Comparison of ENCODE assay signal across 11 cellular contexts in the genomic region with DNA sequence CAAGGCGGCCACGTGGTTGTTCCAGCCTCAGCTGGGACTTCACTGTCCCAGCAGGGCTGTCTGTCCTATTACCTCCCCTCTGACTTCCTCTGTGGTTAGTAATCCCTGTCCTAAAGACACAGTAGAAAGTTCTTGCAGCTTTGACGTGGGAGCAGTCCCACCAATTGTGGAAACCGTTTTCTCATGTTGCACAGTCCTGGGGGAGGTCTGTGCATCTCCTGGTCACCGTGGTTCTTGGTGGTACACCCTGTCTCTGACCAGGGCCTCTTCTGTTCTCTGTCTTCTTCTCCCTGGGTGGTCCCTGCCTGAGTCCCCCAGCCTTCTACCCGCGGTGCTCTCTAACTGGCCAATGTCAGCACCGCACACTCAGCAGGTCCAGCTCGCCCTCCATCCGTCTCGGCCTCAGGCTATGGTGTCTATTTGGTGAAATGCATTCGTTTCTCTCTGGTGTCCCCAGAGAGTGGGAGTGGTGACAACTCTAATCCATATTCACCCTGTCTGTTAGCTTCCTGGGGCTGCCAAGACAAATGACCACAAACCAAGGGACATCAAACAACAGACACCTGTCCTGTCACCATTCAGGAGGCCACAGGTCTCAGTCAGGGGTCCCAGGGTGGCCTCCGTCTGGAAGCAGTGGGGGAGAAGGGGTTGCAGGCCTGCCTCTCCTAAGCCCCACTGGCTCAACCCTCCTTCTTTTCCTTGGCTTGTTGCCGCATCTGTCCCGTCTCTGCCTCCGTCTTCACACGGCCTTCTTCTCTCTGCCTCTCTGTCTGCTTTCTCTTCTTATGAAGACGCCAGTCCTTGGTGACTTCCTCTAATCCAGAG.
DNase-seq lines count a peak whose midpoint lies in the region; ATAC-seq and TF ChIP-seq lines count a peak whose summit lies in the region.
"Had no signal": no experiment of that assay in that cellular context is flagged by ENCODE, and none has a peak within 500 bp of the region (broad histone marks: within the 10 kb centered on the region; RNA-seq: fewer than 3 reads in every experiment).

No MANE protein-coding gene starts in this region.

- H3K36me3 Mint-ChIP-seq in nephron progenitor cell (ENCODE audit: low read depth) = peaks cover 63% of the 10 kb centered on the region

- no peak for TF ChIP-seq CTCF in nephron progenitor cell (IDR thresholded peaks at IDR 0.05)

- H3K4me3 Mint-ChIP-seq in nephron progenitor cell = no peak overlapping the region

- H3K4me3 ChIP-seq in ACC112 (ENCODE audit: low read depth, low read length) = no peak overlapping the region
- H3K4me3 ChIP-seq in SJCRH30 = no peak overlapping the region

- no peaks in the 10 kb centered on the region for H3K9me3 ChIP-seq in SJCRH30 (replicated peaks)
- H3K9me3 ChIP-seq: BE2C had no signal

- H3K27me3 ChIP-seq in ACC112 (ENCODE audit: insufficient read depth, low read length) = no peaks in the 10 kb centered on the region
- H3K27me3 ChIP-seq in SJCRH30 = no peaks in the 10 kb centered on the region
- H3K27me3 ChIP-seq: BE2C had no signal

- no peaks in the 10 kb centered on the region for H3K27me3 Mint-ChIP-seq in nephron progenitor cell (ENCODE audit: low read depth, poor library complexity)

- H3K36me3 ChIP-seq in ACC112 (ENCODE audit: insufficient read depth, low read length) (peaks cover 26% of the 10 kb centered on the region), SJCRH30 (peaks cover 12% of the 10 kb centered on the region)

- peaks cover 18% of the 10 kb centered on the region for H3K4me1 Mint-ChIP-seq in nephron progenitor cell

- H3K9me3 Mint-ChIP-seq in nephron progenitor cell = peaks cover 8% of the 10 kb centered on the region

- H2AFZ ChIP-seq in ACC112 (ENCODE audit: low read length, unreplicated experiment) = no peak overlapping the region

- DNase-seq in SJCRH30 = peak; percentile 88
- peak; percentile 29 for DNase-seq in fibroblast of peridontal ligament (ENCODE audit: extremely low read depth)
- DNase-seq in nephron progenitor cell = no peak
- DNase-seq in activated T-cell treated with anti-CD3 and anti-CD28 coated beads, Interleukin-2, amount 50 U/mL, for 1 hour = no peak
- no peak for DNase-seq in NCI-H2029 treated with DMSO at 0.1 percent for 48 hours (lab: John Stamatoyannopoulos, UW)
- no peak for DNase-seq in NOMO-1 treated with dmso at 0.1 percent for 144 hours (lab: John Stamatoyannopoulos, UW; ENCODE audit: unreplicated experiment)
- DNase-seq: SIG-M5; stimulated activated CD4-positive, alpha-beta T cell treated with anti-CD3 and anti-CD28 coated beads, Interleukin-4, amount 100 ng/mL, for 24 hours had no signal

- H3K27ac Mint-ChIP-seq in nephron progenitor cell = peak overlapping the region; percentile 83

- no peak for ATAC-seq in HG02610 (IDR thresholded peaks at IDR 0.05; ENCODE audit: unreplicated experiment)

- H3K4me1 ChIP-seq in ACC112 (ENCODE audit: control insufficient read depth, insufficient read depth, low read length, unreplicated experiment) (peaks cover 23% of the 10 kb centered on the region), SJCRH30 (peaks cover 34% of the 10 kb centered on the region)

- H3K27ac ChIP-seq in ACC112 (ENCODE audit: low read depth, low read length) (peak overlapping the region; percentile 79), SJCRH30 (peak overlapping the region; percentile 91)

- H3K79me2 ChIP-seq in ACC112 (ENCODE audit: control insufficient read depth, insufficient read depth, low read length, unreplicated experiment) = peaks cover 20% of the 10 kb centered on the region

Comparison
In these comparisons a context has a peak if more than half of its experiments do, and no peak if none do; other contexts are left out.
1. DNase-seq: peak in SJCRH30 (2 of 2) and fibroblast of peridontal ligament (single experiment); none in nephron progenitor cell (single experiment), activated T-cell treated with anti-CD3 and anti-CD28 coated beads, Interleukin-2, amount 50 U/mL, for 1 hour (single experiment), NCI-H2029 treated with DMSO at 0.1 percent for 48 hours (single experiment) and NOMO-1 treated with dmso at 0.1 percent for 144 hours (single experiment).